ENCODE assay signal across 21 cellular contexts in the genomic region with DNA sequence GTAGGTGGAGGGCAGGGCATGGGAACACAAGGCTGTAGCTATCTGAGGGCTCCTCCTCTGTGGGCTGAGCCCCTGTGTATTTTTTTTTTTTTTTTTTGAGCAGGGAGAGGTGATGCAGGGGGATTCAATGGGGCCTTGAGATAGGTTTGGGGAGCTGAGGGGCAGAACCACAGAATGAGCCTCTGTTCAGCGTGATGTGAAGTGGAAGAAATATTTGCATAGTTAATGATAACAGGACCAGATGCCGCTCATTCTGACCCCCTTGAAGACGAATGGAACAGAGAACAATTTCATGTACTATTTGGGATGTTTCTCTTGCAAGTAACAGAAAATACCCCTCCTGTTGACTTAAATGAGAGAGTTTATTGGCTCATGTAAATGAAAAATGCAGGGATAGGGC.
DNase-seq lines count a peak whose midpoint lies in the region; ATAC-seq lines count a peak whose summit lies in the region.
"Had no signal": no experiment of that assay in that cellular context is flagged by ENCODE, and none has a peak within 500 bp of the region (broad histone marks: within the 10 kb centered on the region; RNA-seq: fewer than 3 reads in every experiment).

No MANE protein-coding gene starts in this region.

- no peak for DNase-seq in Right ventricle myocardium inferior (ENCODE audit: missing footprints)
- no peak for DNase-seq in immature natural killer cell
- DNase-seq in T-helper 2 cell treated with Interferon-gamma antibody and Interleukin-4, amounts not matched to agents 5 μg/mL and 100 μg/mL, for 36 hours (ENCODE audit: low spot score) = no peak
- DNase-seq: activated CD4-positive, alpha-beta T cell treated with anti-CD3 and anti-CD28 coated beads, Interleukin-2, amount 50 U/mL, for 48 hours; activated T-cell treated with anti-CD3 and anti-CD28 coated beads, Interleukin-2, amount 50 U/mL, for 1 hour; AML-193; Calu3; foreskin fibroblast; hippocampal formation; kidney; mesendoderm; NCI-H2171 treated with DMSO at 0.1 percent for 48 hours; nephron progenitor cell; RPMI8226; SW 1271 had no signal

- no peaks in the 10 kb centered on the region for H3K9me3 Mint-ChIP-seq in immature natural killer cell
- H3K9me3 Mint-ChIP-seq in T-helper 2 cell treated with Interferon-gamma antibody and Interleukin-4, amounts not matched to agents 5 μg/mL and 100 μg/mL, for 36 hours = no peaks in the 10 kb centered on the region
- H3K9me3 Mint-ChIP-seq: activated naive CD4-positive, alpha-beta T cell treated with anti-CD3 and anti-CD28 coated beads, Interleukin-2, amount 50 U/mL, for 24 hours; nephron progenitor cell had no signal

- H3K4me1 Mint-ChIP-seq in immature natural killer cell = no peaks in the 10 kb centered on the region
- no peaks in the 10 kb centered on the region for H3K4me1 Mint-ChIP-seq in T-helper 2 cell treated with Interferon-gamma antibody and Interleukin-4, amounts not matched to agents 5 μg/mL and 100 μg/mL, for 36 hours (ENCODE audit: low read depth)
- H3K4me1 Mint-ChIP-seq: activated naive CD4-positive, alpha-beta T cell treated with anti-CD3 and anti-CD28 coated beads, Interleukin-2, amount 50 U/mL, for 24 hours had no signal

- H3K27ac Mint-ChIP-seq in immature natural killer cell = no peak overlapping the region
- H3K27ac Mint-ChIP-seq in T-helper 2 cell treated with Interferon-gamma antibody and Interleukin-4, amounts not matched to agents 5 μg/mL and 100 μg/mL, for 36 hours = no peak overlapping the region
- H3K27ac Mint-ChIP-seq: activated naive CD4-positive, alpha-beta T cell treated with anti-CD3 and anti-CD28 coated beads, Interleukin-2, amount 50 U/mL, for 24 hours; nephron progenitor cell; progenitor cell of endocrine pancreas had no signal

- intact Hi-C loops in Right ventricle myocardium inferior (cut with DNase I) = no loop called here

- no peaks in the 10 kb centered on the region for H3K36me3 Mint-ChIP-seq in immature natural killer cell
- H3K36me3 Mint-ChIP-seq in T-helper 2 cell treated with Interferon-gamma antibody and Interleukin-4, amounts not matched to agents 5 μg/mL and 100 μg/mL, for 36 hours (ENCODE audit: low read depth) = no peaks in the 10 kb centered on the region
- H3K36me3 Mint-ChIP-seq: activated naive CD4-positive, alpha-beta T cell treated with anti-CD3 and anti-CD28 coated beads, Interleukin-2, amount 50 U/mL, for 24 hours had no signal

- no peak overlapping the region for H3K4me3 Mint-ChIP-seq in immature natural killer cell
- H3K4me3 Mint-ChIP-seq in T-helper 2 cell treated with Interferon-gamma antibody and Interleukin-4, amounts not matched to agents 5 μg/mL and 100 μg/mL, for 36 hours = no peak overlapping the region
- H3K4me3 Mint-ChIP-seq: activated naive CD4-positive, alpha-beta T cell treated with anti-CD3 and anti-CD28 coated beads, Interleukin-2, amount 50 U/mL, for 24 hours; nephron progenitor cell had no signal

- H3K27me3 Mint-ChIP-seq in immature natural killer cell (ENCODE audit: low read depth in 3 of 3) = peaks cover 0 to 9% (median 3%) of the 10 kb centered on the region in 3 donors
- H3K27me3 Mint-ChIP-seq in T-helper 2 cell treated with Interferon-gamma antibody and Interleukin-4, amounts not matched to agents 5 μg/mL and 100 μg/mL, for 36 hours (ENCODE audit: low read depth) = no peaks in the 10 kb centered on the region

- ATAC-seq in GM19324 (IDR thresholded peaks at IDR 0.05; ENCODE audit: low FRiP score, unreplicated experiment) (peak; percentile 81), HG02642 (IDR thresholded peaks at IDR 0.05; ENCODE audit: poor library complexity, unreplicated experiment) (peak; percentile 77), HG03342 (IDR thresholded peaks at IDR 0.05; ENCODE audit: unreplicated experiment) (peak; percentile 90), Right ventricle myocardium inferior (no peak), GM21515 (IDR thresholded peaks at IDR 0.05; ENCODE audit: unreplicated experiment) (no peak)

Comparison
In these comparisons a context has a peak if more than half of its experiments do, and no peak if none do; other contexts are left out.
1. ATAC-seq: peak in GM19324 (single experiment), HG02642 (single experiment) and HG03342 (single experiment); none in Right ventricle myocardium inferior (single experiment) and GM21515 (single experiment).